ENCODE assay signal across 20 cellular contexts in genomic region chr13:26534036-26534726, GRCh38. TPM values are rescaled to one million over a fixed set of nuclear protein-coding genes. Genes with fewer than 3 reads are reported as not detected.
"Had no signal": no experiment of that assay in that cellular context is flagged by ENCODE, and none has a peak within 500 bp of the region (broad histone marks: within the 10 kb centered on the region; RNA-seq: fewer than 3 reads in every experiment).

No MANE protein-coding gene starts in this region.

- FAIRE-seq: RCC 7860 had no signal

- H3K9me3 ChIP-seq: SK-N-SH had no signal

- H3K9ac ChIP-seq: SK-N-SH had no signal

- DNase-seq: KBM-7, MV-4-11, NCI-H1048, NCI-H1105, NCI-H1417, NCI-H1436 treated with DMSO at 0.1 percent for 48 hours, NCI-H1694, NCI-H187 treated with DMSO at 0.1 percent for 48 hours, NCI-H2029 treated with DMSO at 0.1 percent for 48 hours, NCI-H2171 treated with DMSO at 0.1 percent for 48 hours, NCI-H345, NCI-H446 treated with DMSO at 0.1 percent for 48 hours, NCI-H510A treated with DMSO at 0.1 percent for 48 hours, NCI-H526, RPMI8226, SHP77, SK-N-SH, SW 1271 had no signal

- H3K4me2 ChIP-seq: SK-N-SH had no signal

RNA-seq across cellular contexts. Expression of gene WASF3, which starts 23.3 kb away (rescaled TPM):
- polyA plus RNA-seq: IgD-negative memory B cell had no signal
